Comparison of ENCODE assay signal across 13 cellular contexts in genomic region chr4:177484613-177485021, GRCh38. TPM values are rescaled to one million over a fixed set of nuclear protein-coding genes. Genes with fewer than 3 reads are reported as not detected.
DNase-seq lines count a peak whose midpoint lies in the region; ATAC-seq, FAIRE-seq and TF ChIP-seq lines count a peak whose summit lies in the region.
"Had no signal": no experiment of that assay in that cellular context is flagged by ENCODE, and none has a peak within 500 bp of the region (broad histone marks: within the 10 kb centered on the region; RNA-seq: fewer than 3 reads in every experiment).

No MANE protein-coding gene starts in this region.

- H3K4me1 ChIP-seq in H1 (replicated peaks in 1 of 4; ENCODE audit: control insufficient read depth in 3 of 4, insufficient read depth in 4 of 4, low read length in 3 of 4), result peaks cover 0 to 5% (median 0%) of the 10 kb centered on the region in 4 experiments; a peak in 3 of 7 replicates
- no peaks in the 10 kb centered on the region for H3K4me1 ChIP-seq in mesendoderm (ENCODE audit: control insufficient read depth, low read depth, low read length)

- H3K79me2 ChIP-seq in H1 (ENCODE audit: control insufficient read depth in 1 of 2, insufficient read depth in 2 of 2, low read length in 2 of 2) (no peaks in the 10 kb centered on the region), mesendoderm (ENCODE audit: control insufficient read depth, insufficient read depth, low read length) (no peaks in the 10 kb centered on the region)

- H2BK120ac ChIP-seq in H1 (replicated peaks; ENCODE audit: low read depth, low read length), result no peak overlapping the region
- H2BK120ac ChIP-seq in mesendoderm (ENCODE audit: low read depth, low read length), result no peak overlapping the region

- TF ChIP-seq POLR2A in NB4 (IDR thresholded peaks at IDR 0.05; ENCODE audit: extremely low read depth, insufficient read length) (no peak), H1 (IDR thresholded peaks at IDR 0.05; ENCODE audit: control extremely low read depth in 1 of 2, low read depth in 2 of 2, low read length in 2 of 2) (no peak)

- H4K5ac ChIP-seq in H1 (ENCODE audit: insufficient read length, low read depth, low read length) (no peak overlapping the region), mesendoderm (ENCODE audit: low read length) (no peak overlapping the region)

- H2BK20ac ChIP-seq in H1 (ENCODE audit: low read length), result no peak overlapping the region

- peak; percentile 81 for FAIRE-seq in H1 (lab: Jason Lieb, UNC)

- in situ Hi-C loops in Caki2 (cut with HindIII; ENCODE audit: low pct_unique_long_range_greater_than_20kb, low sequenced_read_pairs), result no loop called here

- POLR2A ChIA-PET in H1 (lab: Charles Lee; ENCODE audit: partially characterized antibody), result interaction anchor here (1.1 kb wide), 1 partner anchor 43 kb away, joined by 4 read pairs; no protein-coding TSS in a partner anchor

- intact Hi-C loops in head of caudate nucleus (cut with DNase I), result no loop called here

- DNase-seq in Caki2 (ENCODE audit: low read depth) (peak; percentile 62), NB4 (ENCODE audit: low read depth) (peak; percentile 9), H1 (ENCODE audit: low read depth in 1 of 2, low spot score in 2 of 2) (no peak), mesendoderm (peak; percentile 50), activated gamma-delta T cell treated with Interleukin-2 at 50 U/mL for 16 hours (no peak), head of caudate nucleus (no peak)
- DNase-seq: activated T-cell treated with anti-CD3 and anti-CD28 coated beads, Interleukin-2, amount 50 U/mL, for 48 hours; caudate nucleus; hypothalamus; NCI-H2029 had no signal

- no peak overlapping the region for H2BK15ac ChIP-seq in H1 (ENCODE audit: low read length)
- H2BK15ac ChIP-seq in mesendoderm (replicated peaks; ENCODE audit: low read depth), result no peak overlapping the region

- H3K9me3 ChIP-seq in H1 (ENCODE audit: insufficient read depth in 2 of 2, low read depth in 1 of 2, low read length in 1 of 2), result no peaks in the 10 kb centered on the region

- TF ChIP-seq RAD21 in H1 (IDR thresholded peaks at IDR 0.05 in 1 of 2, conservative IDR thresholded peaks at IDR 0.05 in 1 of 2; ENCODE audit: low read depth in 2 of 2, low read length in 2 of 2), result no peak

- H3K4ac ChIP-seq in H1 (replicated peaks; ENCODE audit: insufficient read length, low read depth, low read length) (no peak overlapping the region), mesendoderm (ENCODE audit: low read depth, low read length) (no peak overlapping the region)

- H3K4me2 ChIP-seq in H1 (ENCODE audit: insufficient read depth in 1 of 2, low read depth in 2 of 2, low read length in 2 of 2) (no peak overlapping the region), mesendoderm (ENCODE audit: low read length) (no peak overlapping the region)

- H3K4me3 ChIP-seq in NB4 (ENCODE audit: low read depth, low read length), result no peak overlapping the region
- H3K4me3 ChIP-seq in H1 (ENCODE audit: extremely low read depth in 1 of 4, insufficient read depth in 2 of 4, low read depth in 3 of 4, low read length in 4 of 4), result no peak overlapping the region
- no peak overlapping the region for H3K4me3 ChIP-seq in mesendoderm (ENCODE audit: low read length)

- H4K91ac ChIP-seq in H1 (replicated peaks; ENCODE audit: insufficient read length, low read length), result no peak overlapping the region

- WGBS in H1 (ENCODE audit: extremely low coverage in 1 of 2, insufficient coverage in 1 of 2, insufficient read length in 1 of 2, insufficient replicate concordance in 2 of 2, low coverage in 1 of 2, low lambda C conversion rate in 2 of 2, missing lambda C conversion rate in 1 of 2), 2 experiments, result 80% methylated on average over 1 of the region's 1 CpG; no CpG with 5 or more reads in 1 of the 2 experiments
- no CpG with 5 or more reads among the region's 1 CpG for WGBS in mesendoderm (ENCODE audit: extremely low coverage, insufficient coverage, low lambda C conversion rate)

- H3K18ac ChIP-seq in H1 (ENCODE audit: extremely low read depth, low read length) (no peak overlapping the region), mesendoderm (ENCODE audit: low read length) (no peak overlapping the region)

- H4K20me1 ChIP-seq in H1 (replicated peaks in 1 of 2; ENCODE audit: control insufficient read depth in 1 of 2, insufficient read depth in 2 of 2, low read length in 2 of 2), result no peaks in the 10 kb centered on the region

- H2AK5ac ChIP-seq in H1 (ENCODE audit: low read depth, low read length) (no peak overlapping the region), mesendoderm (ENCODE audit: low read length) (no peak overlapping the region)

- no peak overlapping the region for H2AFZ ChIP-seq in H1 (ENCODE audit: low read length)

- no peak overlapping the region; the same call in 1 of the 2 replicates for H2BK12ac ChIP-seq in H1 (ENCODE audit: low read depth, low read length)

- CTCF ChIA-PET in H1 (lab: Charles Lee; ENCODE audit: partially characterized antibody), result interaction anchor here (1.2 to 3.0 kb wide), 3 partner anchors 20 to 91 kb away, joined by 3 to 9 read pairs (median 4); no protein-coding TSS in a partner anchor

- H4K8ac ChIP-seq in H1 (ENCODE audit: extremely low read depth, insufficient read depth, low read length), result no peak overlapping the region
- no peak overlapping the region for H4K8ac ChIP-seq in mesendoderm (ENCODE audit: low read depth, low read length)

- no peak overlapping the region for H3K14ac ChIP-seq in H1 (ENCODE audit: insufficient read length)

- ATAC-seq in HG03378 (IDR thresholded peaks at IDR 0.05; ENCODE audit: unreplicated experiment) (no peak), HG03025 (IDR thresholded peaks at IDR 0.05; ENCODE audit: low FRiP score, unreplicated experiment) (no peak)
- ATAC-seq: Panc1 had no signal

- no peak for TF ChIP-seq CTCF in NB4 (IDR thresholded peaks at IDR 0.05; ENCODE audit: low read depth, low read length)
- TF ChIP-seq CTCF in H1 (IDR thresholded peaks at IDR 0.05; ENCODE audit: control extremely low read depth in 1 of 3, insufficient read depth in 1 of 3, low read depth in 1 of 3, low read length in 3 of 3), result no peak

- H3K23me2 ChIP-seq in H1 (ENCODE audit: low read depth, low read length), result no peaks in the 10 kb centered on the region

- H3K27me3 ChIP-seq in H1 (replicated peaks in 1 of 4; ENCODE audit: control insufficient read depth in 3 of 4, extremely low read depth in 1 of 4, insufficient read depth in 3 of 4, low read length in 3 of 4) (no peaks in the 10 kb centered on the region), mesendoderm (ENCODE audit: insufficient read depth, low read length, poor library complexity) (no peaks in the 10 kb centered on the region)

- no peak overlapping the region for H3K9ac ChIP-seq in H1 (replicated peaks in 1 of 4; ENCODE audit: extremely low read depth in 1 of 4, low read depth in 3 of 4, low read length in 3 of 4)
- H3K9ac ChIP-seq in mesendoderm (ENCODE audit: low read length), result no peak overlapping the region

- H2BK5ac ChIP-seq in H1 (ENCODE audit: low read depth, low read length) (no peak overlapping the region; the same call in 1 of the 2 replicates), mesendoderm (ENCODE audit: low read length) (no peak overlapping the region)

- no peak for TF ChIP-seq EP300 in H1 (IDR thresholded peaks at IDR 0.05; ENCODE audit: borderline replicate concordance in 1 of 2, low read depth in 2 of 2, low read length in 2 of 2)

- H3K56ac ChIP-seq in H1 (replicated peaks; ENCODE audit: insufficient read length, low read depth, low read length), result no peak overlapping the region
- H3K56ac ChIP-seq in mesendoderm (ENCODE audit: low read length), result no peak overlapping the region

- H3K23ac ChIP-seq in H1 (ENCODE audit: insufficient read length), result no peak overlapping the region
- H3K23ac ChIP-seq in mesendoderm (ENCODE audit: low read length), result no peak overlapping the region

- H3K36me3 ChIP-seq in H1 (ENCODE audit: control insufficient read depth in 2 of 4, insufficient read depth in 4 of 4, low read length in 3 of 4) (no peaks in the 10 kb centered on the region), mesendoderm (ENCODE audit: control insufficient read depth, insufficient read depth, low read length) (no peaks in the 10 kb centered on the region)

- no peak overlapping the region for H3K27ac ChIP-seq in H1 (ENCODE audit: low read depth, low read length)
- H3K27ac ChIP-seq in mesendoderm (ENCODE audit: low read depth, low read length), result no peak overlapping the region

- H3K79me1 ChIP-seq in H1 (ENCODE audit: low read depth, low read length), result no peaks in the 10 kb centered on the region
- H3K79me1 ChIP-seq in mesendoderm (ENCODE audit: low read length), result no peaks in the 10 kb centered on the region

TF ChIP-seq in H1, 55 proteins besides CTCF, POLR2A, EP300 and RAD21 (continues in another document):
- 0 out of 2 replicates have a peak, but pooled peaks have one; percentile 20 for TF ChIP-seq CEBPB (IDR thresholded peaks at IDR 0.05; ENCODE audit: low read depth, low read length)

RNA-seq across cellular contexts. Expression of gene AGA, which starts 42.4 kb away (rescaled TPM):
- 30.6 and 46.2 TPM in 2 replicates for total RNA-seq in Caki2 (2014; rRNA removed; shearing (Covaris generic); ENCODE audit: low replicate concordance)
- total RNA-seq in H1 (2021; fragmentation: NEBNext Ultra II Directional; extraction: Animal tissue kit (Norgen Biotek cat#: 25700)), result 8.1 and 8.5 TPM in 2 replicates
- 8.6 and 11.6 TPM in 2 replicates for polyA plus RNA-seq in H1 (2011; rRNA removed)
- polyA plus RNA-seq in H1 (2011; cell fraction: cytosol; rRNA removed), result 15.2 TPM
- 11.4 TPM for polyA plus RNA-seq in H1 (2011; cell fraction: nucleus; rRNA removed)
- 12.4 to 16.6 TPM (median 15.4 TPM) in 4 replicates for polyA plus RNA-seq in H1 (2012, experiment 1 of 2)
- 1.8 TPM for polyA plus RNA-seq in H1 (2012, experiment 2 of 2)
- 8.4 TPM for polyA plus RNA-seq in H1 (2013, experiment 1 of 2)
- polyA plus RNA-seq in H1 (2013, experiment 2 of 2), result 9.8 TPM
- 7.3 and 10.4 TPM in 2 replicates for polyA minus RNA-seq in H1 (2011; rRNA and poly(A)+ RNA removed)
- polyA minus RNA-seq in H1 (2011; cell fraction: cytosol; rRNA and poly(A)+ RNA removed), result 10.6 TPM
- polyA minus RNA-seq in H1 (2011; cell fraction: nucleus; rRNA and poly(A)+ RNA removed), result 13.5 TPM
- polyA plus RNA-seq in mesendoderm (2013, experiment 1 of 2), result 5.7 TPM
- polyA plus RNA-seq in mesendoderm (2013, experiment 2 of 2), result 5.3 TPM

Comparison
In these comparisons a context has a peak if more than half of its experiments do, and no peak if none do; other contexts are left out.
1. DNase-seq: peak in Caki2 (single experiment), NB4 (single experiment) and mesendoderm (single experiment); none in H1 (0 of 2), activated gamma-delta T cell treated with Interleukin-2 at 50 U/mL for 16 hours (single experiment) and head of caudate nucleus (0 of 42).